In genomic region chr5:134003064-134003956, GRCh38 we compare ENCODE assay signal across 1 cellular context.
TF ChIP-seq lines count a peak whose summit lies in the region.

No MANE protein-coding gene starts in this region.

TF ChIP-seq in HepG2, 621 proteins besides CTCF, POLR2A, EP300 and RAD21 (continued from another document):
- TF ChIP-seq ZNF232 (CRISPR knock-in tag; IDR thresholded peaks at IDR 0.05; ENCODE audit: borderline replicate concordance) (no peak), ZNF430 (CRISPR knock-in tag; IDR thresholded peaks at IDR 0.05) (0 out of 2 replicates have a peak, but pooled peaks have one; percentile 22), USF2 (IDR thresholded peaks at IDR 0.05; ENCODE audit: low read depth, low read length) (no peak), USF2 (CRISPR knock-in tag; IDR thresholded peaks at IDR 0.05; ENCODE audit: borderline replicate concordance) (0 out of 2 replicates have a peak, but pooled peaks have one; percentile 37), EEA1 (CRISPR knock-in tag; IDR thresholded peaks at IDR 0.05; ENCODE audit: borderline replicate concordance) (0 out of 2 replicates have a peak, but pooled peaks have one; percentile 0)
